ENCODE assay signal across 12 cellular contexts in the genomic region with DNA sequence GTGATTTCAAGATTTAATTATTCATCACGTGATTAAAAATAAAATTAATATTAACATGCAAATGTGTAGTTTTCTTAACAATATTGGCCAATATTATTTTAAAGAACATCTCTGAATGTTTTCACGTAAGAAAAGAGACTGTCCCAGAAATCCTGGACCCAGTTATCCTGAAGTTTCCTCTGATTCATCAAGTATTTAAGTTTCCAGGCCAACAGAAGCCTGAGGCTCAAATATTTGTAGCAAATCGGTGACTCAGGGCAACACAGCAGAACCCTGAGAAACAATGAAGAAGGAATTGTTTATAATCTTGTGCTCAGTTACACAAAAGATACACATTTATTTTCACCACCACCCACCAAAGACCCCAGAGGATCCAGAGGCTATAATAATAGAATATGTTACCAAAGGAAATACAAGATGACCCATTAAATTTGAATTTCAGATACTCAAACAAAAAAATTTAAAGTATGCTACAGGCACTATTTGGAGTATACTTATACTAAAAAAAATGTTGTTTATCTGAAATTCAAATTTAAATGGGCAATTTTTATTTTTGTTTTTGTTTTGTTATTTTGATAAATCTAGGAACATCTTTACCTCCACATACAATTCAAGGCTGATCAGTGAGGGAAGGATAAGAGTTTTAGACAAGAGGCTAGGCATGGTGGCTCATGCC. TPM values are rescaled to one million over a fixed set of nuclear protein-coding genes. Genes with fewer than 3 reads are reported as not detected.
DNase-seq lines count a peak whose midpoint lies in the region; ATAC-seq, FAIRE-seq and TF ChIP-seq lines count a peak whose summit lies in the region.
"Had no signal": no experiment of that assay in that cellular context is flagged by ENCODE, and none has a peak within 500 bp of the region (broad histone marks: within the 10 kb centered on the region; RNA-seq: fewer than 3 reads in every experiment).

No MANE protein-coding gene starts in this region.

- H3K36me3 Mint-ChIP-seq in HFFc6 (ENCODE audit: low read depth): no peaks in the 10 kb centered on the region
- H3K36me3 Mint-ChIP-seq: activated naive CD4-positive, alpha-beta T cell treated with anti-CD3 and anti-CD28 coated beads, Interleukin-2, amount 10 ng/mL, durations not matched to agents 7 days and 5 days had no signal

- no peak for TF ChIP-seq EP300 in GM12878 (IDR thresholded peaks at IDR 0.05; ENCODE audit: borderline replicate concordance in 1 of 2, control insufficient read depth in 1 of 2, low read depth in 2 of 2, low read length in 2 of 2)

- no peak overlapping the region for H2AFZ ChIP-seq in GM12878 (ENCODE audit: control insufficient read depth, low read depth, low read length)

- no peak for TF ChIP-seq RAD21 in GM12878 (IDR thresholded peaks at IDR 0.05; ENCODE audit: insufficient read depth, low read depth, low read length)

- 48% methylated on average over 3 of the region's 3 CpGs for WGBS in GM12878 (ENCODE audit: insufficient coverage, insufficient replicate concordance, low lambda C conversion rate, missing lambda C conversion rate)

- FAIRE-seq in GM12878 (lab: Jason Lieb, UNC): no peak

- no peak for ATAC-seq in GM12878
- ATAC-seq in HG03520 (IDR thresholded peaks at IDR 0.05; ENCODE audit: unreplicated experiment): no peak
- ATAC-seq in HG02610 (IDR thresholded peaks at IDR 0.05; ENCODE audit: unreplicated experiment): no peak

- SMC1A ChIA-PET in GM12878 (lab: Charles Lee; ENCODE audit: uncharacterized antibody, unreplicated experiment): interaction anchor here (1.4 to 1.5 kb wide), 2 partner anchors 18 to 86 kb away, joined by 3 to 4 read pairs; no protein-coding TSS in a partner anchor

- peak; percentile 93 for DNase-seq in HFFc6
- no peak for DNase-seq in GM12878 (ENCODE audit: low read depth, low spot score)
- DNase-seq in foreskin melanocyte: peak; percentile 74
- DNase-seq in stimulated activated CD4-positive, alpha-beta T cell treated with anti-CD3 and anti-CD28 coated beads, Interleukin-12 subunit alpha, Interleukin-12 subunit beta, amount 100 ng/mL, for 4 hours: no peak
- DNase-seq: activated CD4-positive, alpha-beta T cell treated with anti-CD3 and anti-CD28 coated beads for 48 hours; activated naive CD4-positive, alpha-beta T cell treated with anti-CD3 and anti-CD28 coated beads, Interleukin-2, amount 10 ng/mL, durations not matched to agents 7 days and 5 days; erythroblast; NCI-H2107; retina had no signal

- H3K27me3 ChIP-seq in GM12878 (replicated peaks in 1 of 2; ENCODE audit: control insufficient read depth in 2 of 2, insufficient read depth in 2 of 2, low read length in 1 of 2) (no peaks in the 10 kb centered on the region), skeletal muscle satellite cell (ENCODE audit: control insufficient read depth, insufficient read depth, low read length) (no peaks in the 10 kb centered on the region)

- RAD21 ChIA-PET in GM12878 (lab: Charles Lee; ENCODE audit: unreplicated experiment): no interaction called here

- H3K9ac ChIP-seq in GM12878 (ENCODE audit: control insufficient read depth, insufficient read depth, low read length): no peak overlapping the region
- H3K9ac ChIP-seq in skeletal muscle satellite cell (ENCODE audit: low read depth, low read length): peak overlapping the region; percentile 51

- peaks cover 35% of the 10 kb centered on the region for H3K4me1 Mint-ChIP-seq in HFFc6 (ENCODE audit: low read depth)
- H3K4me1 Mint-ChIP-seq: activated naive CD4-positive, alpha-beta T cell treated with anti-CD3 and anti-CD28 coated beads, Interleukin-2, amount 10 ng/mL, durations not matched to agents 7 days and 5 days had no signal

- intact Hi-C loops in GM12878 (cut with micrococcal nuclease; ENCODE audit: unreplicated experiment): no loop called here

- H3K36me3 ChIP-seq in GM12878 (ENCODE audit: control insufficient read depth in 2 of 2, insufficient read depth in 2 of 2, low read length in 1 of 2) (no peaks in the 10 kb centered on the region), skeletal muscle satellite cell (ENCODE audit: insufficient read depth, low read length) (no peaks in the 10 kb centered on the region)

- CTCF ChIA-PET in GM12878 (lab: Yijun Ruan, JAX): no interaction called here

- peak overlapping the region; percentile 8 for H3K4me3 Mint-ChIP-seq in HFFc6
- H3K4me3 Mint-ChIP-seq: activated naive CD4-positive, alpha-beta T cell treated with anti-CD3 and anti-CD28 coated beads, Interleukin-2, amount 10 ng/mL, durations not matched to agents 7 days and 5 days had no signal

- no peak overlapping the region for H3K4me2 ChIP-seq in GM12878 (ENCODE audit: control insufficient read depth, insufficient read depth)
- H3K4me2 ChIP-seq in skeletal muscle satellite cell (ENCODE audit: low read length): no peak overlapping the region

- POLR2A ChIA-PET in GM12878 (lab: Charles Lee): interaction anchor here (0.6 kb wide), 1 partner anchor 398 kb away, joined by 5 read pairs; no protein-coding TSS in a partner anchor

- H3K27ac ChIP-seq in GM12878 (ENCODE audit: control insufficient read depth, insufficient read depth): no peak overlapping the region

- H3K9me3 Mint-ChIP-seq in HFFc6: no peaks in the 10 kb centered on the region
- H3K9me3 Mint-ChIP-seq: activated naive CD4-positive, alpha-beta T cell treated with anti-CD3 and anti-CD28 coated beads, Interleukin-2, amount 10 ng/mL, durations not matched to agents 7 days and 5 days had no signal

- no peaks in the 10 kb centered on the region for H3K79me2 ChIP-seq in GM12878 (ENCODE audit: control insufficient read depth, insufficient read depth, low read length)

- no peak for TF ChIP-seq POLR2A in GM12878 (IDR thresholded peaks at IDR 0.05; ENCODE audit: low read depth, low read length)

- H3K4me3 ChIP-seq in GM12878: no peak overlapping the region
- H3K4me3 ChIP-seq in skeletal muscle satellite cell (ENCODE audit: low read length): no peak overlapping the region

- in situ Hi-C loops in GM12878 (cut with MboI): no loop called here

- TF ChIP-seq CTCF in HFFc6 (IDR thresholded peaks at IDR 0.05) (no peak), GM12878 (IDR thresholded peaks at IDR 0.05 in 2 of 3, conservative IDR thresholded peaks at IDR 0.05 in 1 of 3; ENCODE audit: control insufficient read depth in 2 of 3, extremely low read depth in 1 of 3, insufficient read depth in 1 of 3, low read depth in 3 of 3, low read length in 3 of 3) (no peak)

- H3K27ac Mint-ChIP-seq in HFFc6: peak overlapping the region; percentile 92
- H3K27ac Mint-ChIP-seq: activated naive CD4-positive, alpha-beta T cell treated with anti-CD3 and anti-CD28 coated beads, Interleukin-2, amount 10 ng/mL, durations not matched to agents 7 days and 5 days had no signal

- H3K9me3 ChIP-seq in GM12878 (replicated peaks; ENCODE audit: control insufficient read depth, insufficient read depth, low read length) (no peaks in the 10 kb centered on the region), skeletal muscle satellite cell (replicated peaks; ENCODE audit: low read length) (no peaks in the 10 kb centered on the region)

- H4K20me1 ChIP-seq in GM12878 (ENCODE audit: control insufficient read depth, insufficient read depth): no peaks in the 10 kb centered on the region

- no TSS peak for BruUV-seq in GM12878 (replicated peaks; lab: Mats Ljungman, UMichigan)

- H3K27me3 Mint-ChIP-seq in HFFc6 (ENCODE audit: insufficient read depth): no peaks in the 10 kb centered on the region
- H3K27me3 Mint-ChIP-seq: activated naive CD4-positive, alpha-beta T cell treated with anti-CD3 and anti-CD28 coated beads, Interleukin-2, amount 10 ng/mL, durations not matched to agents 7 days and 5 days had no signal

- H3K4me1 ChIP-seq in GM12878 (ENCODE audit: control insufficient read depth, insufficient read depth, low read length) (no peaks in the 10 kb centered on the region), skeletal muscle satellite cell (ENCODE audit: control insufficient read depth, insufficient read depth, low read length) (peaks cover 10% of the 10 kb centered on the region)

TF ChIP-seq in GM12878, 131 proteins besides CTCF, POLR2A, EP300 and RAD21 (continues in another document):
- TF ChIP-seq RAD51 (IDR thresholded peaks at IDR 0.05): peak; percentile 35; the same call in 1 of the 2 replicates

RNA-seq across cellular contexts. Expression of gene SLC7A11, which starts 33.9 kb away (rescaled TPM):
- 10 to 100 TPM; 12.0 to 66.1 (median 54.1) TPM for total RNA-seq in HFFc6 (2021; fragmentation: NEBNext Ultra II Directional; extraction: Animal tissue kit (Norgen Biotek cat#: 25700))
- total RNA-seq in GM12878 (2013; cell fraction: nucleolus; rRNA removed): 62.0 and 64.1 TPM in 2 replicates
- total RNA-seq in GM12878 (2014; rRNA removed): 5.9 and 7.4 TPM in 2 replicates
- total RNA-seq in GM12878 (2014; rRNA removed; fragmentation: Illumina TruSeq; extraction: Trizol): 7.0 and 7.6 TPM in 2 replicates
- total RNA-seq in GM12878 (2021): 3.6 and 4.0 TPM in 2 replicates
- polyA plus RNA-seq in GM12878 (2011; ENCODE audit: low read depth): 2.2 TPM
- 9.8 and 18.1 TPM in 2 replicates for polyA plus RNA-seq in GM12878 (2011; rRNA removed)
- polyA plus RNA-seq in GM12878 (2011; cell fraction: cytosol; rRNA removed): 2.5 and 4.2 TPM in 2 replicates
- polyA plus RNA-seq in GM12878 (2011; cell fraction: nucleus; rRNA removed): 9.5 and 9.8 TPM in 2 replicates
- 3.6 TPM in 2 replicates for polyA plus RNA-seq in GM12878 (2012)
- polyA plus RNA-seq in GM12878 (2014; fragmentation: Illumina TruSeq; extraction: Trizol): 5.7 and 8.0 TPM in 2 replicates
- 1 to 10 TPM; 1.6 to 2.2 TPM for polyA plus RNA-seq in GM12878 (2014; fragmentation: Nextera tagmentation; extraction: Ambion mirVana)
- polyA plus RNA-seq in GM12878 (2014; rRNA removed): 2.4 and 3.4 TPM in 2 replicates
- 1 to 10 TPM; 1.8 to 2.2 TPM for polyA plus RNA-seq in GM12878 (2016; fragmentation: Nextera tagmentation; extraction: Ambion mirVana)
- 14.2 and 17.4 TPM in 2 replicates for polyA minus RNA-seq in GM12878 (2011; rRNA and poly(A)+ RNA removed)
- 4.3 and 6.9 TPM in 2 replicates for polyA minus RNA-seq in GM12878 (2011; cell fraction: cytosol; rRNA and poly(A)+ RNA removed)
- polyA minus RNA-seq in GM12878 (2011; cell fraction: nucleus; rRNA and poly(A)+ RNA removed): 12.0 and 13.6 TPM in 2 replicates
- total RNA-seq in skeletal muscle satellite cell (2012; rRNA removed): 10.5 and 26.4 TPM in 2 replicates

Comparison
In these comparisons a context has a peak if more than half of its experiments do, and no peak if none do; other contexts are left out.
1. DNase-seq: peak in HFFc6 (single experiment) and foreskin melanocyte (single experiment); none in GM12878 (single experiment) and stimulated activated CD4-positive, alpha-beta T cell treated with anti-CD3 and anti-CD28 coated beads, Interleukin-12 subunit alpha, Interleukin-12 subunit beta, amount 100 ng/mL, for 4 hours (single experiment).